In the genomic region with DNA sequence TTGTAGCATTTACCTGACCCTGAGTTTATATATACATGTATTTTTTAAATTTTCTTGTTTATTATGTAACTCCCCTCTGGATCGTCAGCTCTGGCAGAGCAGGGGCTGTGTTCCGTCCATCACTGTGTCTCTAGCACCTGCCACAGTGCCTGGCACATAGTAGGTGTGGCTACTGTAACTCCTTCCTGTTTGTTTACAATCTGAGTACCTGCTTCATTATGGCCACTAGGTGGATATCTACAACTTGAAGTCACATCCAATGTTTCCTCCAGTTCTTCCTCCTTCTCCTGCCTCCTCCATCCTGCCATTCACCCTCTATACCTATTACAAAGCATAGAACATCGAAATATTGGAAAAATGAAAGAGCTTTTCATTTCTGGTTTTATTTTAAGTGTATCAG, we compare ENCODE assay signal across 10 cellular contexts. TPM values are rescaled to one million over a fixed set of nuclear protein-coding genes. Genes with fewer than 3 reads are reported as not detected.
DNase-seq lines count a peak whose midpoint lies in the region; ATAC-seq and TF ChIP-seq lines count a peak whose summit lies in the region.
"Had no signal": no experiment of that assay in that cellular context is flagged by ENCODE, and none has a peak within 500 bp of the region (broad histone marks: within the 10 kb centered on the region; RNA-seq: fewer than 3 reads in every experiment).

No MANE protein-coding gene starts in this region.

- peaks cover 4% of the 10 kb centered on the region for H3K4me1 Mint-ChIP-seq in activated naive CD4-positive, alpha-beta T cell treated with anti-CD3 and anti-CD28 coated beads for 36 hours (ENCODE audit: low read depth)
- peaks cover 10% of the 10 kb centered on the region for H3K4me1 Mint-ChIP-seq in GM23338
- H3K4me1 Mint-ChIP-seq in stimulated activated effector memory CD8-positive, alpha-beta T cell treated with anti-CD3 and anti-CD28 coated beads, Interleukin-12 subunit alpha, Interleukin-12 subunit beta, amount 100 ng/mL, for 72 hours, result peaks cover 8% of the 10 kb centered on the region

- no peaks in the 10 kb centered on the region for H3K9me3 Mint-ChIP-seq in activated naive CD4-positive, alpha-beta T cell treated with anti-CD3 and anti-CD28 coated beads for 36 hours
- H3K9me3 Mint-ChIP-seq in GM23338, result no peaks in the 10 kb centered on the region
- no peaks in the 10 kb centered on the region for H3K9me3 Mint-ChIP-seq in stimulated activated effector memory CD8-positive, alpha-beta T cell treated with anti-CD3 and anti-CD28 coated beads, Interleukin-12 subunit alpha, Interleukin-12 subunit beta, amount 100 ng/mL, for 72 hours

- intact Hi-C loops in activated naive CD4-positive, alpha-beta T cell treated with anti-CD3 and anti-CD28 coated beads for 36 hours (cut with micrococcal nuclease), result loop anchor here (1.0 to 2.0 kb wide), 3 partner anchors 99 to 297 kb away; no protein-coding TSS in a partner anchor
- intact Hi-C loops in Panc1 (cut with micrococcal nuclease; ENCODE audit: unreplicated experiment) (no loop called here), gastrocnemius medialis (cut with DNase I; ENCODE audit: low total_unique reads) (no loop called here)

- peak; percentile 88 for ATAC-seq in GM23338
- no peak for ATAC-seq in Panc1
- ATAC-seq in stimulated activated effector memory CD8-positive, alpha-beta T cell treated with anti-CD3 and anti-CD28 coated beads, Interleukin-12 subunit alpha, Interleukin-12 subunit beta, amount 100 ng/mL, for 72 hours, result peak; percentile 44
- no peak for ATAC-seq in gastrocnemius medialis

- TF ChIP-seq CTCF in GM23338 (conservative IDR thresholded peaks at IDR 0.05; ENCODE audit: low read depth in 2 of 2) (peak; percentile 66 to 80), Panc1 (IDR thresholded peaks at IDR 0.05) (peak; percentile 36), gastrocnemius medialis (IDR thresholded peaks at IDR 0.05 in 4 of 5, conservative IDR thresholded peaks at IDR 0.05 in 1 of 5) (no peak)

- no peaks in the 10 kb centered on the region for H3F3A ChIP-seq in GM23338 (replicated peaks; ENCODE audit: low read depth)

- in situ Hi-C loops in Panc1 (cut with HindIII; ENCODE audit: low pct_unique_long_range_greater_than_20kb, low sequenced_read_pairs) (no loop called here), gastrocnemius medialis (cut with MboI; ENCODE audit: low sequenced_read_pairs in 4 of 4) (loop anchor here in 1 of 4 donors (25.0 kb wide), 1 partner anchor 1699 kb away; no protein-coding TSS in a partner anchor)

- H3K4me3 ChIP-seq in GM23338 (no peak overlapping the region), Panc1 (ENCODE audit: low read depth in 2 of 2, low read length in 2 of 2) (no peak overlapping the region), gastrocnemius medialis (no peak overlapping the region)
- H3K4me3 ChIP-seq: BLaER1 treated with 17β-estradiol and CSF1 and Interleukin-3, amounts not matched to agents 10 nM and 100 nM had no signal

- H3K27ac ChIP-seq in GM23338 (ENCODE audit: low read depth) (no peak overlapping the region), Panc1 (ENCODE audit: low read length) (no peak overlapping the region), gastrocnemius medialis (no peak overlapping the region)
- H3K27ac ChIP-seq: BLaER1 treated with 17β-estradiol and CSF1 and Interleukin-3, amounts not matched to agents 10 nM and 100 nM had no signal

- CTCF ChIA-PET in activated naive CD4-positive, alpha-beta T cell treated with anti-CD3 and anti-CD28 coated beads for 36 hours (lab: Charles Lee), result interaction anchor here (0.7 to 1.7 kb wide), 6 partner anchors 10 to 98 kb away, joined by 3 to 4 read pairs (median 4); no protein-coding TSS in a partner anchor
- CTCF ChIA-PET in Panc1 (lab: Charles Lee), result no interaction called here

- no peaks in the 10 kb centered on the region for H3K9me3 ChIP-seq in Panc1 (ENCODE audit: control insufficient read depth, insufficient read depth, low read depth, low read length)
- H3K9me3 ChIP-seq in gastrocnemius medialis, result no peaks in the 10 kb centered on the region
- H3K9me3 ChIP-seq: BLaER1 treated with 17β-estradiol and CSF1 and Interleukin-3, amounts not matched to agents 10 nM and 100 nM had no signal

- no peak overlapping the region for H3K4me3 Mint-ChIP-seq in activated naive CD4-positive, alpha-beta T cell treated with anti-CD3 and anti-CD28 coated beads for 36 hours
- H3K4me3 Mint-ChIP-seq in GM23338, result no peak overlapping the region
- no peak overlapping the region for H3K4me3 Mint-ChIP-seq in stimulated activated effector memory CD8-positive, alpha-beta T cell treated with anti-CD3 and anti-CD28 coated beads, Interleukin-12 subunit alpha, Interleukin-12 subunit beta, amount 100 ng/mL, for 72 hours

- H3K27me3 Mint-ChIP-seq in activated naive CD4-positive, alpha-beta T cell treated with anti-CD3 and anti-CD28 coated beads for 36 hours (ENCODE audit: low read depth), result no peaks in the 10 kb centered on the region
- peaks cover 1% of the 10 kb centered on the region for H3K27me3 Mint-ChIP-seq in GM23338 (ENCODE audit: insufficient read depth, low read depth, poor library complexity)

- DNase-seq in activated naive CD4-positive, alpha-beta T cell treated with anti-CD3 and anti-CD28 coated beads for 36 hours, result peak; percentile 6
- no peak for DNase-seq in activated naive CD4-positive, alpha-beta T cell treated with Interleukin-2 at 50 U/mL for 16 hours
- peak; percentile 81 for DNase-seq in GM23338 (ENCODE audit: low spot score)
- no peak for DNase-seq in Panc1 (ENCODE audit: low read depth, low spot score)
- DNase-seq in stimulated activated effector memory CD8-positive, alpha-beta T cell treated with anti-CD3 and anti-CD28 coated beads, Interleukin-12 subunit alpha, Interleukin-12 subunit beta, amount 100 ng/mL, for 72 hours (ENCODE audit: low spot score in 2 of 2), result no peak
- DNase-seq in gastrocnemius medialis, result no peak
- DNase-seq in NOMO-1 treated with dmso at 0.1 percent for 144 hours (lab: John Stamatoyannopoulos, UW; ENCODE audit: unreplicated experiment), result no peak
- DNase-seq in NCI-H226, result no peak
- DNase-seq: activated naive CD4-positive, alpha-beta T cell treated with anti-CD3 and anti-CD28 coated beads, Interleukin-2, amount 50 U/mL, for 16 hours had no signal

- H3K36me3 Mint-ChIP-seq in activated naive CD4-positive, alpha-beta T cell treated with anti-CD3 and anti-CD28 coated beads for 36 hours (ENCODE audit: low read depth), result no peaks in the 10 kb centered on the region
- H3K36me3 Mint-ChIP-seq in GM23338 (ENCODE audit: low read depth), result no peaks in the 10 kb centered on the region
- no peaks in the 10 kb centered on the region for H3K36me3 Mint-ChIP-seq in stimulated activated effector memory CD8-positive, alpha-beta T cell treated with anti-CD3 and anti-CD28 coated beads, Interleukin-12 subunit alpha, Interleukin-12 subunit beta, amount 100 ng/mL, for 72 hours

- BruUV-seq in Panc1 (replicated peaks; lab: Mats Ljungman, UMichigan), result no TSS peak

- no peaks in the 10 kb centered on the region for H3K79me2 ChIP-seq in GM23338 (replicated peaks; ENCODE audit: insufficient read depth)

- no peak for TF ChIP-seq POLR2A in gastrocnemius medialis (IDR thresholded peaks at IDR 0.05)

- POLR2A ChIA-PET in Panc1 (lab: Charles Lee), result no interaction called here

- no peak overlapping the region for H3K27ac Mint-ChIP-seq in activated naive CD4-positive, alpha-beta T cell treated with anti-CD3 and anti-CD28 coated beads for 36 hours
- H3K27ac Mint-ChIP-seq in GM23338, result no peak overlapping the region
- no peak overlapping the region for H3K27ac Mint-ChIP-seq in stimulated activated effector memory CD8-positive, alpha-beta T cell treated with anti-CD3 and anti-CD28 coated beads, Interleukin-12 subunit alpha, Interleukin-12 subunit beta, amount 100 ng/mL, for 72 hours

- H3K4me2 ChIP-seq in GM23338, result no peak overlapping the region
- H3K4me2 ChIP-seq: BLaER1 treated with 17β-estradiol and CSF1 and Interleukin-3, amounts not matched to agents 10 nM and 100 nM had no signal

- H3K9me2 ChIP-seq in GM23338 (ENCODE audit: insufficient read depth), result no peaks in the 10 kb centered on the region

- H3K4me1 ChIP-seq in GM23338 (ENCODE audit: insufficient read depth) (no peaks in the 10 kb centered on the region), Panc1 (ENCODE audit: control insufficient read depth, insufficient read depth, low read length) (no peaks in the 10 kb centered on the region), gastrocnemius medialis (no peaks in the 10 kb centered on the region)
- H3K4me1 ChIP-seq: BLaER1 treated with 17β-estradiol and CSF1 and Interleukin-3, amounts not matched to agents 10 nM and 100 nM had no signal

- H3K36me3 ChIP-seq in GM23338 (ENCODE audit: insufficient read depth) (no peaks in the 10 kb centered on the region), Panc1 (ENCODE audit: control insufficient read depth, insufficient read depth, low read length) (no peaks in the 10 kb centered on the region), gastrocnemius medialis (no peaks in the 10 kb centered on the region)
- H3K36me3 ChIP-seq: BLaER1 treated with 17β-estradiol and CSF1 and Interleukin-3, amounts not matched to agents 10 nM and 100 nM had no signal

- H3K27me3 ChIP-seq in GM23338 (ENCODE audit: insufficient read depth) (no peaks in the 10 kb centered on the region), Panc1 (ENCODE audit: control insufficient read depth, insufficient read depth, low read length) (no peaks in the 10 kb centered on the region), gastrocnemius medialis (no peaks in the 10 kb centered on the region)
- H3K27me3 ChIP-seq: BLaER1 treated with 17β-estradiol and CSF1 and Interleukin-3, amounts not matched to agents 10 nM and 100 nM had no signal

- H2AFZ ChIP-seq in GM23338, result no peak overlapping the region

- H4K20me1 ChIP-seq in GM23338 (replicated peaks; ENCODE audit: insufficient read depth), result no peaks in the 10 kb centered on the region
- H4K20me1 ChIP-seq: BLaER1 treated with 17β-estradiol and CSF1 and Interleukin-3, amounts not matched to agents 10 nM and 100 nM had no signal

TF ChIP-seq in GM23338, 12 proteins besides CTCF, POLR2A, EP300 and RAD21 (continues in another document):
- TF ChIP-seq POLR2AphosphoS5 (IDR thresholded peaks at IDR 0.05; ENCODE audit: low read depth) (no peak), JUNB (IDR thresholded peaks at IDR 0.05; ENCODE audit: unreplicated experiment) (no peak), CREB1 (CRISPR knock-in tag; IDR thresholded peaks at IDR 0.05; ENCODE audit: low read depth) (no peak), EZH2 (IDR thresholded peaks at IDR 0.05; ENCODE audit: low read depth, unreplicated experiment) (no peak), NANOG (IDR thresholded peaks at IDR 0.05; ENCODE audit: borderline replicate concordance) (no peak)

RNA-seq across cellular contexts. Expression of a gene that starts 14.2 kb away (rescaled TPM):
- under 1 TPM in 1 of 2 experiments, not detected in 1; 0.12 TPM for total RNA-seq in activated naive CD4-positive, alpha-beta T cell treated with anti-CD3 and anti-CD28 coated beads for 36 hours
- total RNA-seq in GM23338 (2014; rRNA removed; shearing (Covaris generic)), result 0.21 TPM in 1 of 2 replicates, not detected in the other
- polyA plus RNA-seq in GM23338 (2016; fragmentation: Nextera tagmentation; extraction: Ambion mirVana), result 0.11 TPM in 1 of 2 replicates, not detected in the other
- 0.10 TPM for total RNA-seq in Panc1 (2021; ENCODE audit: unreplicated experiment)
- polyA plus RNA-seq in Panc1 (2012; ENCODE audit: insufficient read length), result not detected
- under 1 TPM in 2 of 4 donors, not detected in 2; 0.11 to 0.15 TPM for total RNA-seq in gastrocnemius medialis

Comparison
In these comparisons a context has a peak if more than half of its experiments do, and no peak if none do; other contexts are left out.
1. DNase-seq: peak in activated naive CD4-positive, alpha-beta T cell treated with anti-CD3 and anti-CD28 coated beads for 36 hours (single experiment) and GM23338 (single experiment); none in activated naive CD4-positive, alpha-beta T cell treated with Interleukin-2 at 50 U/mL for 16 hours (single experiment), Panc1 (single experiment), stimulated activated effector memory CD8-positive, alpha-beta T cell treated with anti-CD3 and anti-CD28 coated beads, Interleukin-12 subunit alpha, Interleukin-12 subunit beta, amount 100 ng/mL, for 72 hours (0 of 2), gastrocnemius medialis (0 of 2), NOMO-1 treated with dmso at 0.1 percent for 144 hours (single experiment) and NCI-H226 (single experiment).
2. ATAC-seq: peak in GM23338 (single experiment) and stimulated activated effector memory CD8-positive, alpha-beta T cell treated with anti-CD3 and anti-CD28 coated beads, Interleukin-12 subunit alpha, Interleukin-12 subunit beta, amount 100 ng/mL, for 72 hours (single experiment); none in Panc1 (single experiment) and gastrocnemius medialis (0 of 2).
3. CTCF ChIP-seq: peak in GM23338 (2 of 2) and Panc1 (single experiment); none in gastrocnemius medialis (0 of 5).